Comparison of ENCODE assay signal across 18 cellular contexts in genomic region chr10:132077091-132077490, GRCh38.
"Had no signal": no experiment of that assay in that cellular context is flagged by ENCODE, and none has a peak within 500 bp of the region (broad histone marks: within the 10 kb centered on the region; RNA-seq: fewer than 3 reads in every experiment).

No MANE protein-coding gene starts in this region.

- ATAC-seq: gastroesophageal sphincter; naive thymus-derived CD4-positive, alpha-beta T cell had no signal

- H3K27me3 ChIP-seq: gastroesophageal sphincter, hepatocyte, neutrophil, uterus had no signal

- FAIRE-seq: small intestine had no signal

- H3K4me3 ChIP-seq: esophagus squamous epithelium, gastroesophageal sphincter, hepatocyte, stomach, uterus had no signal

- H3K4me3 Mint-ChIP-seq: naive thymus-derived CD4-positive, alpha-beta T cell; nephron progenitor cell had no signal

- H3K27ac Mint-ChIP-seq: naive thymus-derived CD4-positive, alpha-beta T cell; nephron progenitor cell had no signal

- H3K4me1 ChIP-seq: esophagus squamous epithelium, gastroesophageal sphincter, stomach, uterus had no signal

- H3K9me3 ChIP-seq: neutrophil, uterus had no signal

- H3K36me3 ChIP-seq: esophagus squamous epithelium, gastroesophageal sphincter, neutrophil, stomach, uterus had no signal

- H3K27ac ChIP-seq: esophagus squamous epithelium, gastroesophageal sphincter, hepatocyte, neutrophil, stomach, uterus had no signal

- H3K4me1 Mint-ChIP-seq: naive thymus-derived CD4-positive, alpha-beta T cell; nephron progenitor cell had no signal

- H3K4me2 ChIP-seq: hepatocyte had no signal

- DNase-seq: effector memory CD4-positive, alpha-beta T cell; esophagus squamous epithelium; foreskin fibroblast; kidney glomerular epithelial cell; mesendoderm; naive thymus-derived CD4-positive, alpha-beta T cell; nephron progenitor cell; right cardiac atrium; small intestine; stimulated activated CD4-positive, alpha-beta T cell treated with anti-CD3 and anti-CD28 coated beads, Interleukin-12 subunit alpha, Interleukin-12 subunit beta, amount 100 ng/mL, for 4 hours; stimulated activated naive CD4-positive, alpha-beta T cell; stomach; substantia nigra; trophoblast cell; uterus had no signal
